Comparison of ENCODE assay signal across 1 cellular context in genomic region chr11:62678770-62679696, GRCh38.
TF ChIP-seq lines count a peak whose summit lies in the region.

A gene with protein sequence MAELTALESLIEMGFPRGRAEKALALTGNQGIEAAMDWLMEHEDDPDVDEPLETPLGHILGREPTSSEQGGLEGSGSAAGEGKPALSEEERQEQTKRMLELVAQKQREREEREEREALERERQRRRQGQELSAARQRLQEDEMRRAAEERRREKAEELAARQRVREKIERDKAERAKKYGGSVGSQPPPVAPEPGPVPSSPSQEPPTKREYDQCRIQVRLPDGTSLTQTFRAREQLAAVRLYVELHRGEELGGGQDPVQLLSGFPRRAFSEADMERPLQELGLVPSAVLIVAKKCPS (minus strand): TSS chr11:62679073. CDS start chr11:62678923, 150 bp downstream.

TF ChIP-seq in HepG2, 621 proteins besides CTCF, POLR2A, EP300 and RAD21 (continued from another document and continues in another):
- TF ChIP-seq BRD4 (CRISPR knock-in tag; IDR thresholded peaks at IDR 0.05) (no peak), E2F5 (CRISPR knock-in tag; conservative IDR thresholded peaks at IDR 0.05) (no peak), DMAP1 (CRISPR knock-in tag; IDR thresholded peaks at IDR 0.05) (peak; percentile 24; the same call in 1 of the 2 replicates), ZNF616 (CRISPR knock-in tag; IDR thresholded peaks at IDR 0.05; ENCODE audit: low read depth) (peak; percentile 56; the same call in 1 of the 2 replicates), ETS1 (CRISPR knock-in tag; IDR thresholded peaks at IDR 0.05) (no peak), ZBTB21 (CRISPR knock-in tag; IDR thresholded peaks at IDR 0.05) (no peak), ETV5 (CRISPR knock-in tag; IDR thresholded peaks at IDR 0.05; ENCODE audit: borderline replicate concordance) (peak; percentile 64), MAFG (CRISPR knock-in tag; IDR thresholded peaks at IDR 0.05) (no peak), KDM2A (CRISPR knock-in tag; IDR thresholded peaks at IDR 0.05; ENCODE audit: borderline replicate concordance, low read depth) (peak; percentile 85), GATAD2A (CRISPR knock-in tag; IDR thresholded peaks at IDR 0.05) (peak; percentile 72; the same call in 1 of the 2 replicates), ATF1 (CRISPR knock-in tag; IDR thresholded peaks at IDR 0.05) (no peak), SIN3A (IDR thresholded peaks at IDR 0.05; ENCODE audit: borderline replicate concordance, low read depth, low read length) (peak; percentile 92; the same call in 1 of the 2 replicates), CREB1 (IDR thresholded peaks at IDR 0.05) (peak; percentile 17; the same call in 1 of the 2 replicates), CREB1 (CRISPR knock-in tag; IDR thresholded peaks at IDR 0.05) (no peak), ASH2L (IDR thresholded peaks at IDR 0.05; ENCODE audit: insufficient read length, low read depth, low read length) (peak; percentile 91), SMYD3 (CRISPR knock-in tag; IDR thresholded peaks at IDR 0.05) (0 out of 2 replicates have a peak, but pooled peaks have one; percentile 44), REXO4 (CRISPR knock-in tag; IDR thresholded peaks at IDR 0.05; ENCODE audit: borderline replicate concordance) (no peak), NCOR1 (IDR thresholded peaks at IDR 0.05; ENCODE audit: borderline replicate concordance, low read length) (no peak), ZNF83 (CRISPR knock-in tag; IDR thresholded peaks at IDR 0.05; ENCODE audit: borderline replicate concordance) (peak; percentile 15; the same call in 1 of the 2 replicates), NR2F1 (CRISPR knock-in tag; IDR thresholded peaks at IDR 0.05) (peak in 1 of 2 experiments; percentile 33; a peak in 1 of 4 replicates), MYC (CRISPR knock-in tag; IDR thresholded peaks at IDR 0.05; ENCODE audit: borderline replicate concordance) (peak; percentile 73; the same call in 1 of the 2 replicates), ZNF572 (CRISPR knock-in tag; IDR thresholded peaks at IDR 0.05) (no peak), ZNF792 (CRISPR knock-in tag; IDR thresholded peaks at IDR 0.05) (0 out of 2 replicates have a peak, but pooled peaks have one; percentile 47), MBD4 (IDR thresholded peaks at IDR 0.05; ENCODE audit: borderline replicate concordance, low read length) (no peak), KLF12 (CRISPR knock-in tag; IDR thresholded peaks at IDR 0.05; ENCODE audit: borderline replicate concordance) (peak; percentile 10; the same call in 1 of the 2 replicates), YEATS4 (CRISPR knock-in tag; IDR thresholded peaks at IDR 0.05; ENCODE audit: borderline replicate concordance) (peak; percentile 75; the same call in 1 of the 2 replicates), HDAC2 (CRISPR knock-in tag; IDR thresholded peaks at IDR 0.05) (peak; percentile 72), NAIF1 (CRISPR knock-in tag; IDR thresholded peaks at IDR 0.05; ENCODE audit: borderline replicate concordance) (no peak), ZNF296 (CRISPR knock-in tag; conservative IDR thresholded peaks at IDR 0.05) (no peak), ZNF337 (CRISPR knock-in tag; IDR thresholded peaks at IDR 0.05; ENCODE audit: borderline replicate concordance, low read depth) (no peak), ZNF777 (CRISPR knock-in tag; IDR thresholded peaks at IDR 0.05) (peak; percentile 88), MYPOP (CRISPR knock-in tag; IDR thresholded peaks at IDR 0.05) (peak; percentile 80; the same call in 1 of the 2 replicates), NFYC (CRISPR knock-in tag; IDR thresholded peaks at IDR 0.05) (no peak; the same call in 1 of the 2 replicates), ZNF274 (CRISPR knock-in tag; IDR thresholded peaks at IDR 0.05) (no peak; the same call in 1 of the 2 replicates), KAT2B (IDR thresholded peaks at IDR 0.05; ENCODE audit: borderline replicate concordance, low read depth, low read length) (no peak), ZNF670 (CRISPR knock-in tag; IDR thresholded peaks at IDR 0.05; ENCODE audit: borderline replicate concordance) (no peak), GATAD1 (CRISPR knock-in tag; IDR thresholded peaks at IDR 0.05) (peak; percentile 98), PAWR (CRISPR knock-in tag; IDR thresholded peaks at IDR 0.05; ENCODE audit: borderline replicate concordance) (no peak), ZNF431 (CRISPR knock-in tag; IDR thresholded peaks at IDR 0.05; ENCODE audit: borderline replicate concordance, low read depth) (no peak), TSC22D2 (CRISPR knock-in tag; IDR thresholded peaks at IDR 0.05; ENCODE audit: borderline replicate concordance) (peak; percentile 81; the same call in 1 of the 2 replicates)
- TF ChIP-seq, protein P1, sequence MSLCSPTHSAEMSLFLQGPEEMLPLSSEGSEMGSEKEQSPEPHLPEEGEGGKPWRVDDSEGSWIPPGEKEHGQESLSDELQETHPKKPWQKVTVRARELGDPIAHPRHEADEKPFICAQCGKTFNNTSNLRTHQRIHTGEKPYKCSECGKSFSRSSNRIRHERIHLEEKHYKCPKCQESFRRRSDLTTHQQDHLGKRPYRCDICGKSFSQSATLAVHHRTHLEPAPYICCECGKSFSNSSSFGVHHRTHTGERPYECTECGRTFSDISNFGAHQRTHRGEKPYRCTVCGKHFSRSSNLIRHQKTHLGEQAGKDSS (CRISPR knock-in tag; IDR thresholded peaks at IDR 0.05; ENCODE audit: borderline replicate concordance, low read depth) = no peak
- TF ChIP-seq, protein P2, sequence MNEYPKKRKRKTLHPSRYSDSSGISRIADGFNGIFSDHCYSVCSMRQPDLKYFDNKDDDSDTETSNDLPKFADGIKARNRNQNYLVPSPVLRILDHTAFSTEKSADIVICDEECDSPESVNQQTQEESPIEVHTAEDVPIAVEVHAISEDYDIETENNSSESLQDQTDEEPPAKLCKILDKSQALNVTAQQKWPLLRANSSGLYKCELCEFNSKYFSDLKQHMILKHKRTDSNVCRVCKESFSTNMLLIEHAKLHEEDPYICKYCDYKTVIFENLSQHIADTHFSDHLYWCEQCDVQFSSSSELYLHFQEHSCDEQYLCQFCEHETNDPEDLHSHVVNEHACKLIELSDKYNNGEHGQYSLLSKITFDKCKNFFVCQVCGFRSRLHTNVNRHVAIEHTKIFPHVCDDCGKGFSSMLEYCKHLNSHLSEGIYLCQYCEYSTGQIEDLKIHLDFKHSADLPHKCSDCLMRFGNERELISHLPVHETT (CRISPR knock-in tag; conservative IDR thresholded peaks at IDR 0.05) = no peak
- TF ChIP-seq, protein P3, sequence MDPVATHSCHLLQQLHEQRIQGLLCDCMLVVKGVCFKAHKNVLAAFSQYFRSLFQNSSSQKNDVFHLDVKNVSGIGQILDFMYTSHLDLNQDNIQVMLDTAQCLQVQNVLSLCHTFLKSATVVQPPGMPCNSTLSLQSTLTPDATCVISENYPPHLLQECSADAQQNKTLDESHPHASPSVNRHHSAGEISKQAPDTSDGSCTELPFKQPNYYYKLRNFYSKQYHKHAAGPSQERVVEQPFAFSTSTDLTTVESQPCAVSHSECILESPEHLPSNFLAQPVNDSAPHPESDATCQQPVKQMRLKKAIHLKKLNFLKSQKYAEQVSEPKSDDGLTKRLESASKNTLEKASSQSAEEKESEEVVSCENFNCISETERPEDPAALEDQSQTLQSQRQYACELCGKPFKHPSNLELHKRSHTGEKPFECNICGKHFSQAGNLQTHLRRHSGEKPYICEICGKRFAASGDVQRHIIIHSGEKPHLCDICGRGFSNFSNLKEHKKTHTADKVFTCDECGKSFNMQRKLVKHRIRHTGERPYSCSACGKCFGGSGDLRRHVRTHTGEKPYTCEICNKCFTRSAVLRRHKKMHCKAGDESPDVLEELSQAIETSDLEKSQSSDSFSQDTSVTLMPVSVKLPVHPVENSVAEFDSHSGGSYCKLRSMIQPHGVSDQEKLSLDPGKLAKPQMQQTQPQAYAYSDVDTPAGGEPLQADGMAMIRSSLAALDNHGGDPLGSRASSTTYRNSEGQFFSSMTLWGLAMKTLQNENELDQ (CRISPR knock-in tag; IDR thresholded peaks at IDR 0.05; ENCODE audit: borderline replicate concordance) = no peak
- TF ChIP-seq, protein P4, sequence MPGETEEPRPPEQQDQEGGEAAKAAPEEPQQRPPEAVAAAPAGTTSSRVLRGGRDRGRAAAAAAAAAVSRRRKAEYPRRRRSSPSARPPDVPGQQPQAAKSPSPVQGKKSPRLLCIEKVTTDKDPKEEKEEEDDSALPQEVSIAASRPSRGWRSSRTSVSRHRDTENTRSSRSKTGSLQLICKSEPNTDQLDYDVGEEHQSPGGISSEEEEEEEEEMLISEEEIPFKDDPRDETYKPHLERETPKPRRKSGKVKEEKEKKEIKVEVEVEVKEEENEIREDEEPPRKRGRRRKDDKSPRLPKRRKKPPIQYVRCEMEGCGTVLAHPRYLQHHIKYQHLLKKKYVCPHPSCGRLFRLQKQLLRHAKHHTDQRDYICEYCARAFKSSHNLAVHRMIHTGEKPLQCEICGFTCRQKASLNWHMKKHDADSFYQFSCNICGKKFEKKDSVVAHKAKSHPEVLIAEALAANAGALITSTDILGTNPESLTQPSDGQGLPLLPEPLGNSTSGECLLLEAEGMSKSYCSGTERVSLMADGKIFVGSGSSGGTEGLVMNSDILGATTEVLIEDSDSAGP (CRISPR knock-in tag; IDR thresholded peaks at IDR 0.05; ENCODE audit: borderline replicate concordance) = peak; percentile 85; the same call in 1 of the 2 replicates
- TF ChIP-seq, protein P5, sequence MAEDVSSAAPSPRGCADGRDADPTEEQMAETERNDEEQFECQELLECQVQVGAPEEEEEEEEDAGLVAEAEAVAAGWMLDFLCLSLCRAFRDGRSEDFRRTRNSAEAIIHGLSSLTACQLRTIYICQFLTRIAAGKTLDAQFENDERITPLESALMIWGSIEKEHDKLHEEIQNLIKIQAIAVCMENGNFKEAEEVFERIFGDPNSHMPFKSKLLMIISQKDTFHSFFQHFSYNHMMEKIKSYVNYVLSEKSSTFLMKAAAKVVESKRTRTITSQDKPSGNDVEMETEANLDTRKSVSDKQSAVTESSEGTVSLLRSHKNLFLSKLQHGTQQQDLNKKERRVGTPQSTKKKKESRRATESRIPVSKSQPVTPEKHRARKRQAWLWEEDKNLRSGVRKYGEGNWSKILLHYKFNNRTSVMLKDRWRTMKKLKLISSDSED (CRISPR knock-in tag; IDR thresholded peaks at IDR 0.05) = no peak
- TF ChIP-seq, protein P6, sequence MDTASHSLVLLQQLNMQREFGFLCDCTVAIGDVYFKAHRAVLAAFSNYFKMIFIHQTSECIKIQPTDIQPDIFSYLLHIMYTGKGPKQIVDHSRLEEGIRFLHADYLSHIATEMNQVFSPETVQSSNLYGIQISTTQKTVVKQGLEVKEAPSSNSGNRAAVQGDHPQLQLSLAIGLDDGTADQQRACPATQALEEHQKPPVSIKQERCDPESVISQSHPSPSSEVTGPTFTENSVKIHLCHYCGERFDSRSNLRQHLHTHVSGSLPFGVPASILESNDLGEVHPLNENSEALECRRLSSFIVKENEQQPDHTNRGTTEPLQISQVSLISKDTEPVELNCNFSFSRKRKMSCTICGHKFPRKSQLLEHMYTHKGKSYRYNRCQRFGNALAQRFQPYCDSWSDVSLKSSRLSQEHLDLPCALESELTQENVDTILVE (CRISPR knock-in tag; IDR thresholded peaks at IDR 0.05) = 0 out of 2 replicates have a peak, but pooled peaks have one; percentile 39
- TF ChIP-seq, protein P7, sequence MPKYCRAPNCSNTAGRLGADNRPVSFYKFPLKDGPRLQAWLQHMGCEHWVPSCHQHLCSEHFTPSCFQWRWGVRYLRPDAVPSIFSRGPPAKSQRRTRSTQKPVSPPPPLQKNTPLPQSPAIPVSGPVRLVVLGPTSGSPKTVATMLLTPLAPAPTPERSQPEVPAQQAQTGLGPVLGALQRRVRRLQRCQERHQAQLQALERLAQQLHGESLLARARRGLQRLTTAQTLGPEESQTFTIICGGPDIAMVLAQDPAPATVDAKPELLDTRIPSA (CRISPR knock-in tag; IDR thresholded peaks at IDR 0.05; ENCODE audit: borderline replicate concordance) = no peak
- TF ChIP-seq, protein P8, sequence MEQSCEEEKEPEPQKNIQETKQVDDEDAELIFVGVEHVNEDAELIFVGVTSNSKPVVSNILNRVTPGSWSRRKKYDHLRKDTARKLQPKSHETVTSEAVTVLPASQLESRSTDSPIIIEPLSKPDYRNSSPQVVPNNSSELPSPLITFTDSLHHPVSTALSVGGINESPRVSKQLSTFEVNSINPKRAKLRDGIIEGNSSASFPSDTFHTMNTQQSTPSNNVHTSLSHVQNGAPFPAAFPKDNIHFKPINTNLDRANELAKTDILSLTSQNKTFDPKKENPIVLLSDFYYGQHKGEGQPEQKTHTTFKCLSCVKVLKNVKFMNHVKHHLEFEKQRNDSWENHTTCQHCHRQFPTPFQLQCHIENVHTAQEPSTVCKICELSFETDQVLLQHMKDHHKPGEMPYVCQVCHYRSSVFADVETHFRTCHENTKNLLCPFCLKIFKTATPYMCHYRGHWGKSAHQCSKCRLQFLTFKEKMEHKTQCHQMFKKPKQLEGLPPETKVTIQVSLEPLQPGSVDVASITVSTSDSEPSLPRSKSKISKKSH (CRISPR knock-in tag; IDR thresholded peaks at IDR 0.05; ENCODE audit: borderline replicate concordance) = no peak; the same call in 1 of the 2 replicates
- TF ChIP-seq, protein P9, sequence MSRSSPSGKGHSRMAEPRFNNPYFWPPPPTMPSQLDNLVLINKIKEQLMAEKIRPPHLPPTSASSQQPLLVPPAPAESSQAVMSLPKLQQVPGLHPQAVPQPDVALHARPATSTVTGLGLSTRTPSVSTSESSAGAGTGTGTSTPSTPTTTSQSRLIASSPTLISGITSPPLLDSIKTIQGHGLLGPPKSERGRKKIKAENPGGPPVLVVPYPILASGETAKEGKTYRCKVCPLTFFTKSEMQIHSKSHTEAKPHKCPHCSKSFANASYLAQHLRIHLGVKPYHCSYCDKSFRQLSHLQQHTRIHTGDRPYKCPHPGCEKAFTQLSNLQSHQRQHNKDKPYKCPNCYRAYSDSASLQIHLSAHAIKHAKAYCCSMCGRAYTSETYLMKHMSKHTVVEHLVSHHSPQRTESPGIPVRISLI (CRISPR knock-in tag; IDR thresholded peaks at IDR 0.05; ENCODE audit: borderline replicate concordance) = peak; percentile 37; the same call in 1 of the 2 replicates
